ENCODE assay signal across 1 cellular context in genomic region chr6:10401004-10401536, GRCh38.
A peak's percentile ranks its signal among the peaks of the same experiment; 100 is the strongest.
TF ChIP-seq lines count a peak whose summit lies in the region.

No MANE protein-coding gene starts in this region.

TF ChIP-seq in K562, 482 proteins besides CTCF, POLR2A, EP300 and RAD21 (continued from another document):
- peak; percentile 48 for TF ChIP-seq ZNF766 (CRISPR knock-in tag; conservative IDR thresholded peaks at IDR 0.05)
- TF ChIP-seq MBD2 (IDR thresholded peaks at IDR 0.05; ENCODE audit: borderline replicate concordance, low read depth) = no peak
- 0 out of 2 replicates have a peak, but pooled peaks have one; percentile 16 for TF ChIP-seq CUX1 (CRISPR knock-in tag; IDR thresholded peaks at IDR 0.05)
- no peak for TF ChIP-seq ERF (CRISPR knock-in tag; IDR thresholded peaks at IDR 0.05)
- no peak for TF ChIP-seq CLOCK (CRISPR knock-in tag; IDR thresholded peaks at IDR 0.05; ENCODE audit: borderline replicate concordance)
- no peak for TF ChIP-seq HMG20A (CRISPR knock-in tag; conservative IDR thresholded peaks at IDR 0.05)
- no peak for TF ChIP-seq SIN3A (IDR thresholded peaks at IDR 0.05; ENCODE audit: borderline replicate concordance in 2 of 2, control insufficient read depth in 1 of 2, low read depth in 2 of 2, low read length in 2 of 2)
- TF ChIP-seq ATF3 (IDR thresholded peaks at IDR 0.05) = 0 out of 2 replicates have a peak, but pooled peaks have one; percentile 19
- no peak for TF ChIP-seq ATF3 (CRISPR knock-in tag; conservative IDR thresholded peaks at IDR 0.05)
